Comparison of ENCODE assay signal across 9 cellular contexts in genomic region chr1:173914366-173914871, GRCh38. TPM values are rescaled to one million over a fixed set of nuclear protein-coding genes. Genes with fewer than 3 reads are reported as not detected.
DNase-seq lines count a peak whose midpoint lies in the region; ATAC-seq and TF ChIP-seq lines count a peak whose summit lies in the region.
"Had no signal": no experiment of that assay in that cellular context is flagged by ENCODE, and none has a peak within 500 bp of the region (broad histone marks: within the 10 kb centered on the region; RNA-seq: fewer than 3 reads in every experiment).

No MANE protein-coding gene starts in this region.

- intact Hi-C loops in activated CD4-positive, alpha-beta memory T cell treated with anti-CD3 and anti-CD28 coated beads for 36 hours (cut with micrococcal nuclease) = no loop called here
- intact Hi-C loops in ascending aorta (cut with DNase I) = no loop called here

- TF ChIP-seq RAD21 in liver (IDR thresholded peaks at IDR 0.05) = peak; percentile 74 to 78

- POLR2A ChIA-PET in activated CD4-positive, alpha-beta memory T cell treated with anti-CD3 and anti-CD28 coated beads for 36 hours (lab: Charles Lee) = no interaction called here

- no peak overlapping the region for H3K27ac ChIP-seq in liver (ENCODE audit: low read depth in 1 of 2, low read length in 2 of 2)
- no peak overlapping the region for H3K27ac ChIP-seq in ascending aorta
- H3K27ac ChIP-seq: BLaER1 treated with 17β-estradiol and CSF1 and Interleukin-3, amounts not matched to agents 10 nM and 100 nM had no signal

- no peaks in the 10 kb centered on the region for H3K36me3 Mint-ChIP-seq in activated CD4-positive, alpha-beta memory T cell treated with anti-CD3 and anti-CD28 coated beads for 36 hours

- H3K27me3 Mint-ChIP-seq in activated CD4-positive, alpha-beta memory T cell treated with anti-CD3 and anti-CD28 coated beads for 36 hours = no peaks in the 10 kb centered on the region

- H3K27ac Mint-ChIP-seq in activated CD4-positive, alpha-beta memory T cell treated with anti-CD3 and anti-CD28 coated beads for 36 hours = no peak overlapping the region

- DNase-seq in NCI-H2171 treated with DMSO at 0.1 percent for 48 hours (lab: John Stamatoyannopoulos, UW) (peak; percentile 1), NCI-H2171 (lab: John Stamatoyannopoulos, UW) (no peak), LoVo (ENCODE audit: low spot score) (peak; percentile 39), ascending aorta (ENCODE audit: low spot score in 2 of 2) (no peak)
- peak; percentile 50 for DNase-seq in activated CD4-positive, alpha-beta memory T cell treated with anti-CD3 and anti-CD28 coated beads for 36 hours

- H3K4me1 Mint-ChIP-seq in activated CD4-positive, alpha-beta memory T cell treated with anti-CD3 and anti-CD28 coated beads for 36 hours (ENCODE audit: low read depth) = no peaks in the 10 kb centered on the region

- H3K36me3 ChIP-seq in liver (ENCODE audit: control insufficient read depth in 4 of 4, insufficient read depth in 3 of 4, low read depth in 1 of 4, low read length in 3 of 4) = peaks cover 4 to 38% (median 24%) of the 10 kb centered on the region in 4 donors
- no peaks in the 10 kb centered on the region for H3K36me3 ChIP-seq in ascending aorta
- H3K36me3 ChIP-seq: BLaER1 treated with 17β-estradiol and CSF1 and Interleukin-3, amounts not matched to agents 10 nM and 100 nM had no signal

- no peak overlapping the region for H3K9ac ChIP-seq in liver (ENCODE audit: low read depth in 1 of 2, low read length in 2 of 2)
- H3K9ac ChIP-seq: BLaER1 treated with 17β-estradiol and CSF1 and Interleukin-3, amounts not matched to agents 10 nM and 100 nM had no signal

- no peak overlapping the region for H3K4me3 Mint-ChIP-seq in activated CD4-positive, alpha-beta memory T cell treated with anti-CD3 and anti-CD28 coated beads for 36 hours

- TF ChIP-seq CTCF in liver (IDR thresholded peaks at IDR 0.05; ENCODE audit: low read depth, low read length, missing input control) = peak; percentile 43
- TF ChIP-seq CTCF in ascending aorta (IDR thresholded peaks at IDR 0.05) = no peak

- H3K4me1 ChIP-seq in liver (ENCODE audit: control insufficient read depth in 4 of 4, insufficient read depth in 4 of 4, low read length in 3 of 4) (peaks cover 4 to 53% (median 31%) of the 10 kb centered on the region in 4 donors), ascending aorta (no peaks in the 10 kb centered on the region)

- H3K9me3 ChIP-seq in liver (ENCODE audit: control insufficient read depth in 4 of 4, low read length in 3 of 4) (no peaks in the 10 kb centered on the region), ascending aorta (no peaks in the 10 kb centered on the region)
- H3K9me3 ChIP-seq: BLaER1 treated with 17β-estradiol and CSF1 and Interleukin-3, amounts not matched to agents 10 nM and 100 nM had no signal

- ATAC-seq in GM18502 (IDR thresholded peaks at IDR 0.05; ENCODE audit: poor library complexity, unreplicated experiment) = no peak
- ATAC-seq in HG03342 (IDR thresholded peaks at IDR 0.05; ENCODE audit: unreplicated experiment) = no peak

- H3K27me3 ChIP-seq in liver (ENCODE audit: control insufficient read depth in 4 of 4, insufficient read depth in 4 of 4, low read length in 3 of 4) (no peaks in the 10 kb centered on the region), ascending aorta (no peaks in the 10 kb centered on the region)
- H3K27me3 ChIP-seq: BLaER1 treated with 17β-estradiol and CSF1 and Interleukin-3, amounts not matched to agents 10 nM and 100 nM had no signal

- H3K4me3 ChIP-seq in liver (ENCODE audit: low read depth in 1 of 3, low read length in 3 of 3) = peak overlapping the region; percentile 66 to 96 (median 90)
- no peak overlapping the region for H3K4me3 ChIP-seq in ascending aorta
- H3K4me3 ChIP-seq: BLaER1 treated with 17β-estradiol and CSF1 and Interleukin-3, amounts not matched to agents 10 nM and 100 nM had no signal

- CTCF ChIA-PET in activated CD4-positive, alpha-beta memory T cell treated with anti-CD3 and anti-CD28 coated beads for 36 hours (lab: Charles Lee) = interaction anchor here (0.6 to 1.4 kb wide), 4 partner anchors 29 to 638 kb away, joined by 3 to 4 read pairs (median 3); no protein-coding TSS in a partner anchor

- no peaks in the 10 kb centered on the region for H3K9me3 Mint-ChIP-seq in activated CD4-positive, alpha-beta memory T cell treated with anti-CD3 and anti-CD28 coated beads for 36 hours

- 41% methylated on average over 13 of the region's 13 CpGs for WGBS in liver

TF ChIP-seq in liver, 16 proteins besides CTCF, POLR2A, EP300 and RAD21:
- TF ChIP-seq JUND (IDR thresholded peaks at IDR 0.05) = peak; percentile 15 to 44
- TF ChIP-seq ZBTB33 (IDR thresholded peaks at IDR 0.05) = no peak
- peak; percentile 46 for TF ChIP-seq HNF4G (IDR thresholded peaks at IDR 0.05)
- TF ChIP-seq NR2F2 (IDR thresholded peaks at IDR 0.05) = no peak
- peak; percentile 46 for TF ChIP-seq YY1 (IDR thresholded peaks at IDR 0.05)
- no peak for TF ChIP-seq FOXA1 (IDR thresholded peaks at IDR 0.05)
- TF ChIP-seq GABPA (IDR thresholded peaks at IDR 0.05 in 1 of 2, conservative IDR thresholded peaks at IDR 0.05 in 1 of 2) = no peak
- TF ChIP-seq FOXA2 (IDR thresholded peaks at IDR 0.05) = no peak
- no peak for TF ChIP-seq EGR1 (IDR thresholded peaks at IDR 0.05; ENCODE audit: low read depth in 2 of 2)
- TF ChIP-seq HNF4A (conservative IDR thresholded peaks at IDR 0.05) = peak; percentile 67 to 79
- peak in 1 of 2 donors; percentile 51 for TF ChIP-seq RXRA (IDR thresholded peaks at IDR 0.05)
- peak; percentile 61 for TF ChIP-seq MAX (IDR thresholded peaks at IDR 0.05)
- TF ChIP-seq REST (IDR thresholded peaks at IDR 0.05) = peak; percentile 53
- no peak for TF ChIP-seq ATF3 (IDR thresholded peaks at IDR 0.05)
- TF ChIP-seq SP1 (IDR thresholded peaks at IDR 0.05) = peak; percentile 15
- no peak for TF ChIP-seq TAF1 (conservative IDR thresholded peaks at IDR 0.05)

RNA-seq across cellular contexts. Expression of gene SERPINC1, which starts 2.7 kb away (rescaled TPM):
- not detected for total RNA-seq in activated CD4-positive, alpha-beta memory T cell treated with anti-CD3 and anti-CD28 coated beads for 36 hours
- total RNA-seq in liver (1,000 to 10,000 TPM in 1 of 2 donors, 100 to 1,000 TPM in 1; 742 to 2,309 TPM), ascending aorta (3.7 TPM)
- 1,000 to 10,000 TPM; 2,515 to 2,589 TPM for polyA plus RNA-seq in liver

RNA-seq across cellular contexts. Expression of gene ZBTB37, which starts 46.2 kb away (rescaled TPM):
- 1 to 10 TPM; 8.2 to 8.3 TPM for total RNA-seq in activated CD4-positive, alpha-beta memory T cell treated with anti-CD3 and anti-CD28 coated beads for 36 hours
- total RNA-seq in liver (1 to 10 TPM; 5.7 to 6.1 TPM), ascending aorta (5.0 TPM)
- polyA plus RNA-seq in liver = under 1 TPM; 0.67 to 0.84 TPM

RNA-seq across cellular contexts. Expression of gene GAS5, which starts 46.6 kb away (rescaled TPM):
- 100 to 1,000 TPM; 913 to 929 TPM for total RNA-seq in activated CD4-positive, alpha-beta memory T cell treated with anti-CD3 and anti-CD28 coated beads for 36 hours
- 10 to 100 TPM; 60.2 to 84.8 TPM for total RNA-seq in liver
- polyA plus RNA-seq in liver = 10 to 100 TPM; 28.6 to 56.8 TPM
- 149 TPM for total RNA-seq in ascending aorta

Comparison
In these comparisons a context has a peak if more than half of its experiments do, and no peak if none do; other contexts are left out.
1. DNase-seq: peak in NCI-H2171 treated with DMSO at 0.1 percent for 48 hours (single experiment), LoVo (single experiment) and activated CD4-positive, alpha-beta memory T cell treated with anti-CD3 and anti-CD28 coated beads for 36 hours (single experiment); none in NCI-H2171 (single experiment) and ascending aorta (0 of 2).
2. H3K4me3 ChIP-seq: peak in liver (3 of 3); none in ascending aorta (0 of 2).
3. RNA of gene SERPINC1, which starts 2.7 kb away (total RNA-seq): 742 to 2,309 TPM in liver; 3.7 TPM in ascending aorta (single experiment) and not detected in activated CD4-positive, alpha-beta memory T cell treated with anti-CD3 and anti-CD28 coated beads for 36 hours; every median in the first group is over 100 times any median in the second.